Comparison of ENCODE assay signal across 3 cellular contexts in the genomic region with DNA sequence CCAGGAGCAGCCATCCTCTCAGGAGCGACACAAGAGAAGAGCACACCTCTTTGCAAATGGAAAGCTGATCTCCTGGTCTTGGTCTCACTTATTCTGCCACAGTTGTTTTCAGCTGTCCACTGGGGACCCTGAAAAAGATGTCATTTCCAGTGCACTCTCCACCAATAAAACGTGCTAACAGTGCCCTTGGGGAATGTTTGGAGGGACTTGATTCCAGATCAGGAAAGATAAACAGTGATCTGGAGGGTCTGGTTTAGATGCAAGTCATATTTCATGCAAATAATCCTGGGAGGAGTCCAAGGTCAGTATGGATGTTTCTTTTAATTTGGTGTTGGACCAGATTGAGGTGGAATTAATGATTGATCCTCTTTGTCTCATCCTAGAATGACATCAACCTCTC.
"Had no signal": no experiment of that assay in that cellular context is flagged by ENCODE, and none has a peak within 500 bp of the region (broad histone marks: within the 10 kb centered on the region; RNA-seq: fewer than 3 reads in every experiment).

No MANE protein-coding gene starts in this region.

- ATAC-seq: GM12878 had no signal

- H3K4me3 ChIP-seq: GM12878 had no signal

- DNase-seq: GDM1, GF-D8 had no signal
